In genomic region chr6:150813319-150813992, GRCh38 we compare ENCODE assay signal across 8 cellular contexts. TPM values are rescaled to one million over a fixed set of nuclear protein-coding genes. Genes with fewer than 3 reads are reported as not detected.
DNase-seq lines count a peak whose midpoint lies in the region; ATAC-seq and TF ChIP-seq lines count a peak whose summit lies in the region.

No MANE protein-coding gene starts in this region.

- TF ChIP-seq CTCF in brain microvascular endothelial cell (IDR thresholded peaks at IDR 0.05; ENCODE audit: low read depth, low read length, missing control alignments): no peak
- TF ChIP-seq CTCF in omental fat pad (IDR thresholded peaks at IDR 0.05): no peak

- H3K27ac ChIP-seq in brain microvascular endothelial cell: no peak overlapping the region

- in situ Hi-C loops in brain microvascular endothelial cell (cut with HindIII; ENCODE audit: low pct_ligation_motif_present, low sequenced_read_pairs): no loop called here

- ATAC-seq in GM21367 (IDR thresholded peaks at IDR 0.05; ENCODE audit: unreplicated experiment): peak; percentile 43
- peak; percentile 19 for ATAC-seq in omental fat pad (ENCODE audit: low FRiP score)

- H3K27me3 ChIP-seq in brain microvascular endothelial cell (replicated peaks): no peaks in the 10 kb centered on the region

- H3K4me3 ChIP-seq in brain microvascular endothelial cell (ENCODE audit: low read depth, low read length): no peak overlapping the region

- peak; percentile 47 for DNase-seq in EH (ENCODE audit: low read depth)
- peak; percentile 59 for DNase-seq in HT1080 (ENCODE audit: low read depth)
- peak; percentile 6 for DNase-seq in brain microvascular endothelial cell
- DNase-seq in omental fat pad (ENCODE audit: low spot score): no peak
- DNase-seq in NCI-H187 treated with DMSO at 0.1 percent for 48 hours (lab: John Stamatoyannopoulos, UW): no peak
- DNase-seq in NCI-H748 treated with DMSO at 0.1 percent for 48 hours (lab: John Stamatoyannopoulos, UW): no peak
- DNase-seq in OCI-M1 (lab: John Stamatoyannopoulos, UW): no peak

- no peaks in the 10 kb centered on the region for H3K36me3 ChIP-seq in brain microvascular endothelial cell (replicated peaks)

RNA-seq across cellular contexts. Expression of gene MTHFD1L, which starts 52.0 kb away (rescaled TPM):
- 44.6 and 65.7 TPM in 2 replicates for total RNA-seq in HT1080 (2014; rRNA removed; shearing (Covaris generic))
- 114 and 138 TPM in 2 replicates for polyA plus RNA-seq in HT1080 (2015; cell fraction: cytosol; rRNA removed)
- polyA plus RNA-seq in HT1080 (2015; cell fraction: nucleus; rRNA removed): 124 and 160 TPM in 2 replicates
- 10 to 100 TPM in 3 of 4 donors, 1 to 10 TPM in 1; 4.7 to 45.9 (median 24.0) TPM for total RNA-seq in omental fat pad

Comparison
In these comparisons a context has a peak if more than half of its experiments do, and no peak if none do; other contexts are left out.
1. DNase-seq: peak in EH (single experiment), HT1080 (single experiment) and brain microvascular endothelial cell (single experiment); none in omental fat pad (single experiment), NCI-H187 treated with DMSO at 0.1 percent for 48 hours (single experiment), NCI-H748 treated with DMSO at 0.1 percent for 48 hours (single experiment) and OCI-M1 (single experiment).